ENCODE assay signal across 1 cellular context in the genomic region with DNA sequence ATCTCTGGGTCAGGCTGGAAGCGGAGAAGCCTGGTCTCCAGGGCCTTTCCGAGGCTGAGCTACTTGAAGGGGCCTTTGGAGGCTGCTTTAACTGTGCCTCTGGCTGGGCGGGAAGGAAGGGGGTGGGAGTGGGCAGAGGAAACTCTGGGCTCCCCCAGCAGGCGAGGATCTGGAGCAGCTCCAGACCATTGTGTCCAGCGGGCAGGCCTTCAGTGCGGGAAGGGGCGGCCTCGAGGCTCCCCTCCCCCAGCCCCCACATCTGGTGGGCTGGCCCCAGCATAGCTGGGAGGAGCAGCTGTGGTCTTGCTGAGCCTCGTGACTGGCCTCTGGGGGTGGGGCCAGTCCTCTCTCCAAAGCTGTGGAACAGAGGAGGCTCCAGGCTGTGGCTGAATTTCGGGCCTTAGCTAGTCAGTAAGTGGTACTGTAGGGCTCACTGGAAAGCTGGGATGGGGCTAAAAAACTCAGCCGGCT.
TF ChIP-seq lines count a peak whose summit lies in the region.

No MANE protein-coding gene starts in this region.

TF ChIP-seq in K562, 482 proteins besides CTCF, POLR2A, EP300 and RAD21 (continued from another document and continues in another):
- TF ChIP-seq, protein P1, sequence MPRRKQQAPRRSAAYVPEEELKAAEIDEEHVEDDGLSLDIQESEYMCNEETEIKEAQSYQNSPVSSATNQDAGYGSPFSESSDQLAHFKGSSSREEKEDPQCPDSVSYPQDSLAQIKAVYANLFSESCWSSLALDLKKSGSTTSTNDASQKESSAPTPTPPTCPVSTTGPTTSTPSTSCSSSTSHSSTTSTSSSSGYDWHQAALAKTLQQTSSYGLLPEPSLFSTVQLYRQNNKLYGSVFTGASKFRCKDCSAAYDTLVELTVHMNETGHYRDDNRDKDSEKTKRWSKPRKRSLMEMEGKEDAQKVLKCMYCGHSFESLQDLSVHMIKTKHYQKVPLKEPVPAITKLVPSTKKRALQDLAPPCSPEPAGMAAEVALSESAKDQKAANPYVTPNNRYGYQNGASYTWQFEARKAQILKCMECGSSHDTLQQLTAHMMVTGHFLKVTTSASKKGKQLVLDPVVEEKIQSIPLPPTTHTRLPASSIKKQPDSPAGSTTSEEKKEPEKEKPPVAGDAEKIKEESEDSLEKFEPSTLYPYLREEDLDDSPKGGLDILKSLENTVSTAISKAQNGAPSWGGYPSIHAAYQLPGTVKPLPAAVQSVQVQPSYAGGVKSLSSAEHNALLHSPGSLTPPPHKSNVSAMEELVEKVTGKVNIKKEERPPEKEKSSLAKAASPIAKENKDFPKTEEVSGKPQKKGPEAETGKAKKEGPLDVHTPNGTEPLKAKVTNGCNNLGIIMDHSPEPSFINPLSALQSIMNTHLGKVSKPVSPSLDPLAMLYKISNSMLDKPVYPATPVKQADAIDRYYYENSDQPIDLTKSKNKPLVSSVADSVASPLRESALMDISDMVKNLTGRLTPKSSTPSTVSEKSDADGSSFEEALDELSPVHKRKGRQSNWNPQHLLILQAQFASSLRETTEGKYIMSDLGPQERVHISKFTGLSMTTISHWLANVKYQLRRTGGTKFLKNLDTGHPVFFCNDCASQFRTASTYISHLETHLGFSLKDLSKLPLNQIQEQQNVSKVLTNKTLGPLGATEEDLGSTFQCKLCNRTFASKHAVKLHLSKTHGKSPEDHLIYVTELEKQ (CRISPR knock-in tag; IDR thresholded peaks at IDR 0.05) = no peak
- TF ChIP-seq ZNF41 (CRISPR knock-in tag; conservative IDR thresholded peaks at IDR 0.05) (no peak), NONO (IDR thresholded peaks at IDR 0.05; ENCODE audit: low read depth in 2 of 2, low read length in 1 of 2) (no peak), PRPF4 (IDR thresholded peaks at IDR 0.05; ENCODE audit: insufficient read depth, low read depth, low read length, poor library complexity, severe bottlenecking) (no peak), FOXM1 (IDR thresholded peaks at IDR 0.05; ENCODE audit: low read depth) (no peak), FOXM1 (CRISPR knock-in tag; IDR thresholded peaks at IDR 0.05; ENCODE audit: low read depth) (no peak), KHSRP (IDR thresholded peaks at IDR 0.05) (no peak), FOXA3 (CRISPR knock-in tag; conservative IDR thresholded peaks at IDR 0.05 in 1 of 2, IDR thresholded peaks at IDR 0.05 in 1 of 2) (no peak), ZNF121 (CRISPR knock-in tag; conservative IDR thresholded peaks at IDR 0.05) (no peak), GATAD2A (IDR thresholded peaks at IDR 0.05) (no peak), ZNF197 (CRISPR knock-in tag; IDR thresholded peaks at IDR 0.05; ENCODE audit: low read depth) (no peak), ZNF282 (CRISPR knock-in tag; IDR thresholded peaks at IDR 0.05) (no peak), CTBP1 (IDR thresholded peaks at IDR 0.05; ENCODE audit: borderline replicate concordance) (peak; percentile 18; the same call in 1 of the 2 replicates), ELF4 (CRISPR knock-in tag; IDR thresholded peaks at IDR 0.05) (no peak), COPS2 (conservative IDR thresholded peaks at IDR 0.05) (no peak), ZNF766 (CRISPR knock-in tag; conservative IDR thresholded peaks at IDR 0.05) (no peak), NBN (IDR thresholded peaks at IDR 0.05; ENCODE audit: low read depth) (no peak), SNRNP70 (optimal IDR thresholded peaks at IDR 0.05; ENCODE audit: low read depth, low read length) (no peak), MAZ (CRISPR knock-in tag; conservative IDR thresholded peaks at IDR 0.05 in 1 of 2, IDR thresholded peaks at IDR 0.05 in 1 of 2) (peak; percentile 64 to 90), PHF20 (IDR thresholded peaks at IDR 0.05; ENCODE audit: partially characterized antibody) (peak; percentile 43), HDAC2 (IDR thresholded peaks at IDR 0.05) (0 out of 2 replicates have a peak, but pooled peaks have one; percentile 41), EP400 (IDR thresholded peaks at IDR 0.05) (no peak), TRIM28 (IDR thresholded peaks at IDR 0.05) (no peak), PPARD (CRISPR knock-in tag; IDR thresholded peaks at IDR 0.05) (no peak), RB1 (IDR thresholded peaks at IDR 0.05; ENCODE audit: low read depth) (no peak), RBBP5 (IDR thresholded peaks at IDR 0.05; ENCODE audit: borderline replicate concordance, insufficient read depth, low read length, poor library complexity, severe bottlenecking) (no peak), ZNF232 (CRISPR knock-in tag; IDR thresholded peaks at IDR 0.05) (no peak), MCM3 (IDR thresholded peaks at IDR 0.05) (no peak), SUPT5H (IDR thresholded peaks at IDR 0.05) (0 out of 2 replicates have a peak, but pooled peaks have one; percentile 36), NFYB (IDR thresholded peaks at IDR 0.05; ENCODE audit: extremely low read depth, insufficient read length) (no peak), TCFL5 (CRISPR knock-in tag; conservative IDR thresholded peaks at IDR 0.05) (no peak), HIVEP1 (CRISPR knock-in tag; IDR thresholded peaks at IDR 0.05) (no peak), ZNF384 (IDR thresholded peaks at IDR 0.05; ENCODE audit: low read depth, low read length) (no peak), SMC3 (conservative IDR thresholded peaks at IDR 0.05; ENCODE audit: insufficient read depth, low read depth, low read length) (no peak), POLR2AphosphoS5 (IDR thresholded peaks at IDR 0.05; ENCODE audit: control insufficient read depth, insufficient read depth, low read depth, low read length) (no peak)
- TF ChIP-seq, protein P2, sequence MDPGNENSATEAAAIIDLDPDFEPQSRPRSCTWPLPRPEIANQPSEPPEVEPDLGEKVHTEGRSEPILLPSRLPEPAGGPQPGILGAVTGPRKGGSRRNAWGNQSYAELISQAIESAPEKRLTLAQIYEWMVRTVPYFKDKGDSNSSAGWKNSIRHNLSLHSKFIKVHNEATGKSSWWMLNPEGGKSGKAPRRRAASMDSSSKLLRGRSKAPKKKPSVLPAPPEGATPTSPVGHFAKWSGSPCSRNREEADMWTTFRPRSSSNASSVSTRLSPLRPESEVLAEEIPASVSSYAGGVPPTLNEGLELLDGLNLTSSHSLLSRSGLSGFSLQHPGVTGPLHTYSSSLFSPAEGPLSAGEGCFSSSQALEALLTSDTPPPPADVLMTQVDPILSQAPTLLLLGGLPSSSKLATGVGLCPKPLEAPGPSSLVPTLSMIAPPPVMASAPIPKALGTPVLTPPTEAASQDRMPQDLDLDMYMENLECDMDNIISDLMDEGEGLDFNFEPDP (CRISPR knock-in tag; IDR thresholded peaks at IDR 0.05) = no peak
- TF ChIP-seq, protein P3, sequence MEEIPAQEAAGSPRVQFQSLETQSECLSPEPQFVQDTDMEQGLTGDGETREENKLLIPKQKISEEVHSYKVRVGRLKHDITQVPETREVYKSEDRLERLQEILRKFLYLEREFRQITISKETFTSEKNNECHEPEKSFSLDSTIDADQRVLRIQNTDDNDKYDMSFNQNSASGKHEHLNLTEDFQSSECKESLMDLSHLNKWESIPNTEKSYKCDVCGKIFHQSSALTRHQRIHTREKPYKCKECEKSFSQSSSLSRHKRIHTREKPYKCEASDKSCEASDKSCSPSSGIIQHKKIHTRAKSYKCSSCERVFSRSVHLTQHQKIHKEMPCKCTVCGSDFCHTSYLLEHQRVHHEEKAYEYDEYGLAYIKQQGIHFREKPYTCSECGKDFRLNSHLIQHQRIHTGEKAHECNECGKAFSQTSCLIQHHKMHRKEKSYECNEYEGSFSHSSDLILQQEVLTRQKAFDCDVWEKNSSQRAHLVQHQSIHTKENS (CRISPR knock-in tag; IDR thresholded peaks at IDR 0.05) = no peak
- TF ChIP-seq, protein P4, sequence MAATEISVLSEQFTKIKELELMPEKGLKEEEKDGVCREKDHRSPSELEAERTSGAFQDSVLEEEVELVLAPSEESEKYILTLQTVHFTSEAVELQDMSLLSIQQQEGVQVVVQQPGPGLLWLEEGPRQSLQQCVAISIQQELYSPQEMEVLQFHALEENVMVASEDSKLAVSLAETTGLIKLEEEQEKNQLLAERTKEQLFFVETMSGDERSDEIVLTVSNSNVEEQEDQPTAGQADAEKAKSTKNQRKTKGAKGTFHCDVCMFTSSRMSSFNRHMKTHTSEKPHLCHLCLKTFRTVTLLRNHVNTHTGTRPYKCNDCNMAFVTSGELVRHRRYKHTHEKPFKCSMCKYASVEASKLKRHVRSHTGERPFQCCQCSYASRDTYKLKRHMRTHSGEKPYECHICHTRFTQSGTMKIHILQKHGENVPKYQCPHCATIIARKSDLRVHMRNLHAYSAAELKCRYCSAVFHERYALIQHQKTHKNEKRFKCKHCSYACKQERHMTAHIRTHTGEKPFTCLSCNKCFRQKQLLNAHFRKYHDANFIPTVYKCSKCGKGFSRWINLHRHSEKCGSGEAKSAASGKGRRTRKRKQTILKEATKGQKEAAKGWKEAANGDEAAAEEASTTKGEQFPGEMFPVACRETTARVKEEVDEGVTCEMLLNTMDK (IDR thresholded peaks at IDR 0.05; ENCODE audit: borderline replicate concordance, insufficient read depth, low read depth, low read length, poor library complexity, severe bottlenecking) = no peak
- TF ChIP-seq, protein P5, sequence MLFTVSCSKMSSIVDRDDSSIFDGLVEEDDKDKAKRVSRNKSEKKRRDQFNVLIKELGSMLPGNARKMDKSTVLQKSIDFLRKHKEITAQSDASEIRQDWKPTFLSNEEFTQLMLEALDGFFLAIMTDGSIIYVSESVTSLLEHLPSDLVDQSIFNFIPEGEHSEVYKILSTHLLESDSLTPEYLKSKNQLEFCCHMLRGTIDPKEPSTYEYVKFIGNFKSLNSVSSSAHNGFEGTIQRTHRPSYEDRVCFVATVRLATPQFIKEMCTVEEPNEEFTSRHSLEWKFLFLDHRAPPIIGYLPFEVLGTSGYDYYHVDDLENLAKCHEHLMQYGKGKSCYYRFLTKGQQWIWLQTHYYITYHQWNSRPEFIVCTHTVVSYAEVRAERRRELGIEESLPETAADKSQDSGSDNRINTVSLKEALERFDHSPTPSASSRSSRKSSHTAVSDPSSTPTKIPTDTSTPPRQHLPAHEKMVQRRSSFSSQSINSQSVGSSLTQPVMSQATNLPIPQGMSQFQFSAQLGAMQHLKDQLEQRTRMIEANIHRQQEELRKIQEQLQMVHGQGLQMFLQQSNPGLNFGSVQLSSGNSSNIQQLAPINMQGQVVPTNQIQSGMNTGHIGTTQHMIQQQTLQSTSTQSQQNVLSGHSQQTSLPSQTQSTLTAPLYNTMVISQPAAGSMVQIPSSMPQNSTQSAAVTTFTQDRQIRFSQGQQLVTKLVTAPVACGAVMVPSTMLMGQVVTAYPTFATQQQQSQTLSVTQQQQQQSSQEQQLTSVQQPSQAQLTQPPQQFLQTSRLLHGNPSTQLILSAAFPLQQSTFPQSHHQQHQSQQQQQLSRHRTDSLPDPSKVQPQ (CRISPR knock-in tag; IDR thresholded peaks at IDR 0.05; ENCODE audit: borderline replicate concordance) = no peak
- TF ChIP-seq, protein P6, sequence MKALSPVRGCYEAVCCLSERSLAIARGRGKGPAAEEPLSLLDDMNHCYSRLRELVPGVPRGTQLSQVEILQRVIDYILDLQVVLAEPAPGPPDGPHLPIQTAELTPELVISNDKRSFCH (CRISPR knock-in tag; IDR thresholded peaks at IDR 0.05) = no peak
- TF ChIP-seq, protein P6 (tag; IDR thresholded peaks at IDR 0.05) = no peak
- TF ChIP-seq, protein P7, sequence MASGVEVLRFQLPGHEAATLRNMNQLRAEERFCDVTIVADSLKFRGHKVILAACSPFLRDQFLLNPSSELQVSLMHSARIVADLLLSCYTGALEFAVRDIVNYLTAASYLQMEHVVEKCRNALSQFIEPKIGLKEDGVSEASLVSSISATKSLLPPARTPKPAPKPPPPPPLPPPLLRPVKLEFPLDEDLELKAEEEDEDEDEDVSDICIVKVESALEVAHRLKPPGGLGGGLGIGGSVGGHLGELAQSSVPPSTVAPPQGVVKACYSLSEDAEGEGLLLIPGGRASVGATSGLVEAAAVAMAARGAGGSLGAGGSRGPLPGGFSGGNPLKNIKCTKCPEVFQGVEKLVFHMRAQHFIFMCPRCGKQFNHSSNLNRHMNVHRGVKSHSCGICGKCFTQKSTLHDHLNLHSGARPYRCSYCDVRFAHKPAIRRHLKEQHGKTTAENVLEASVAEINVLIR (CRISPR knock-in tag; IDR thresholded peaks at IDR 0.05) = no peak
- TF ChIP-seq, protein P8, sequence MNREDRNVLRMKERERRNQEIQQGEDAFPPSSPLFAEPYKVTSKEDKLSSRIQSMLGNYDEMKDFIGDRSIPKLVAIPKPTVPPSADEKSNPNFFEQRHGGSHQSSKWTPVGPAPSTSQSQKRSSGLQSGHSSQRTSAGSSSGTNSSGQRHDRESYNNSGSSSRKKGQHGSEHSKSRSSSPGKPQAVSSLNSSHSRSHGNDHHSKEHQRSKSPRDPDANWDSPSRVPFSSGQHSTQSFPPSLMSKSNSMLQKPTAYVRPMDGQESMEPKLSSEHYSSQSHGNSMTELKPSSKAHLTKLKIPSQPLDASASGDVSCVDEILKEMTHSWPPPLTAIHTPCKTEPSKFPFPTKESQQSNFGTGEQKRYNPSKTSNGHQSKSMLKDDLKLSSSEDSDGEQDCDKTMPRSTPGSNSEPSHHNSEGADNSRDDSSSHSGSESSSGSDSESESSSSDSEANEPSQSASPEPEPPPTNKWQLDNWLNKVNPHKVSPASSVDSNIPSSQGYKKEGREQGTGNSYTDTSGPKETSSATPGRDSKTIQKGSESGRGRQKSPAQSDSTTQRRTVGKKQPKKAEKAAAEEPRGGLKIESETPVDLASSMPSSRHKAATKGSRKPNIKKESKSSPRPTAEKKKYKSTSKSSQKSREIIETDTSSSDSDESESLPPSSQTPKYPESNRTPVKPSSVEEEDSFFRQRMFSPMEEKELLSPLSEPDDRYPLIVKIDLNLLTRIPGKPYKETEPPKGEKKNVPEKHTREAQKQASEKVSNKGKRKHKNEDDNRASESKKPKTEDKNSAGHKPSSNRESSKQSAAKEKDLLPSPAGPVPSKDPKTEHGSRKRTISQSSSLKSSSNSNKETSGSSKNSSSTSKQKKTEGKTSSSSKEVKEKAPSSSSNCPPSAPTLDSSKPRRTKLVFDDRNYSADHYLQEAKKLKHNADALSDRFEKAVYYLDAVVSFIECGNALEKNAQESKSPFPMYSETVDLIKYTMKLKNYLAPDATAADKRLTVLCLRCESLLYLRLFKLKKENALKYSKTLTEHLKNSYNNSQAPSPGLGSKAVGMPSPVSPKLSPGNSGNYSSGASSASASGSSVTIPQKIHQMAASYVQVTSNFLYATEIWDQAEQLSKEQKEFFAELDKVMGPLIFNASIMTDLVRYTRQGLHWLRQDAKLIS (CRISPR knock-in tag; IDR thresholded peaks at IDR 0.05) = no peak
- TF ChIP-seq, protein P9, sequence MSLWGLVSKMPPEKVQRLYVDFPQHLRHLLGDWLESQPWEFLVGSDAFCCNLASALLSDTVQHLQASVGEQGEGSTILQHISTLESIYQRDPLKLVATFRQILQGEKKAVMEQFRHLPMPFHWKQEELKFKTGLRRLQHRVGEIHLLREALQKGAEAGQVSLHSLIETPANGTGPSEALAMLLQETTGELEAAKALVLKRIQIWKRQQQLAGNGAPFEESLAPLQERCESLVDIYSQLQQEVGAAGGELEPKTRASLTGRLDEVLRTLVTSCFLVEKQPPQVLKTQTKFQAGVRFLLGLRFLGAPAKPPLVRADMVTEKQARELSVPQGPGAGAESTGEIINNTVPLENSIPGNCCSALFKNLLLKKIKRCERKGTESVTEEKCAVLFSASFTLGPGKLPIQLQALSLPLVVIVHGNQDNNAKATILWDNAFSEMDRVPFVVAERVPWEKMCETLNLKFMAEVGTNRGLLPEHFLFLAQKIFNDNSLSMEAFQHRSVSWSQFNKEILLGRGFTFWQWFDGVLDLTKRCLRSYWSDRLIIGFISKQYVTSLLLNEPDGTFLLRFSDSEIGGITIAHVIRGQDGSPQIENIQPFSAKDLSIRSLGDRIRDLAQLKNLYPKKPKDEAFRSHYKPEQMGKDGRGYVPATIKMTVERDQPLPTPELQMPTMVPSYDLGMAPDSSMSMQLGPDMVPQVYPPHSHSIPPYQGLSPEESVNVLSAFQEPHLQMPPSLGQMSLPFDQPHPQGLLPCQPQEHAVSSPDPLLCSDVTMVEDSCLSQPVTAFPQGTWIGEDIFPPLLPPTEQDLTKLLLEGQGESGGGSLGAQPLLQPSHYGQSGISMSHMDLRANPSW (CRISPR knock-in tag; IDR thresholded peaks at IDR 0.05) = no peak
